ENCODE assay signal across 37 cellular contexts in the genomic region with DNA sequence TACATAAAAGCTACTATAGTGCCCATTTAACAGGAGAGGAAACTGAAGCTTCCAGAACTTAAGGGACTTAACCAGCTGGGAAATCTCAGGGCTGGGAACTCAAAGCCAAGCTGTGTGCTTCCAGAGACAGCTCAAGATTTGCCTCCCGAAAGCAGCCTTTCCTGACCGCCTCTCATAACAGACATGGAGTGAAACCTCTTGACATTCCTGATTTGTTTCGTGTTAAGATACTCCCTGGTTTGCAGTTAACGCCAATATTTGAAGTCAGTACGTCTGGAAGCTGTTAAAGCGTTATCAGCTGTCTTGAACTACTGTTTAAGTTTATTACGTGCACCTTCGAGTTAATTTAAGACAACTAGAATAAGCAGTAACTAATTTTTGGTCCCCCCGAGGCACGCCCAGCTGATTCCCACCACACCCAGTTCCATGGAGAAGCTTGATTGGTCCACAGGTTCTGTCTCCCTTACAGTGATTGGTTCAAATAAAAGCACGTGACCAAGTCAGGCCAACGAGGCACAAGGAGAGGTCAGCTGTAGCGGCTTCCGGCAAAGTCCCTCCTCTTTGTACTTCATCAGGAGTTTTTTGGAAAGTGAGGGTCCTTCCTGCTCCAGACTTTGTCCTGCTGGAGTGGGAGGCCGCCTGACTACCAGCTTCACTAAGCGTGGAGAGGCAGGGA. TPM values are rescaled to one million over a fixed set of nuclear protein-coding genes. Genes with fewer than 3 reads are reported as not detected.
"Had no signal": no experiment of that assay in that cellular context is flagged by ENCODE, and none has a peak within 500 bp of the region (broad histone marks: within the 10 kb centered on the region; RNA-seq: fewer than 3 reads in every experiment).

No MANE protein-coding gene starts in this region.

- H3K36me3 ChIP-seq: heart right ventricle, neutrophil, pancreas, right lobe of liver, stomach, thoracic aorta, transverse colon, vagina had no signal

- H3K4me1 ChIP-seq: pancreas, right lobe of liver, vagina had no signal

- H3K9me3 ChIP-seq: heart right ventricle, neutrophil, pancreas, right lobe of liver, stomach, thoracic aorta, transverse colon, vagina had no signal

- FAIRE-seq: colon, pancreas, small intestine had no signal

- ATAC-seq: esophagus mucosa, foreskin keratinocyte, left colon, left ventricle myocardium superior, natural killer cell, pancreas, right lobe of liver had no signal

- H3K27ac ChIP-seq: dorsolateral prefrontal cortex, epithelial cell of prostate, foreskin keratinocyte, heart right ventricle, neutrophil, pancreas, right lobe of liver, stomach, transverse colon, vagina had no signal

- DNase-seq: dorsolateral prefrontal cortex; effector CD4-positive, alpha-beta T cell; foreskin keratinocyte; glutamatergic neuron; heart right ventricle; hippocampal formation; immature natural killer cell; islet precursor cell; kidney glomerular epithelial cell; left colon; left ventricle myocardium superior; natural killer cell; pancreas; retina; right lobe of liver; small intestine; stimulated activated CD4-positive, alpha-beta T cell treated with anti-CD3 and anti-CD28 coated beads, Interleukin-12 subunit alpha, Interleukin-12 subunit beta, amount 100 ng/mL, for 4 hours; stimulated activated CD4-positive, alpha-beta T cell treated with anti-CD3 and anti-CD28 coated beads, Interleukin-1b, Interleukin-23, amount 100 ng/mL, for 48 hours; stimulated activated CD4-positive, alpha-beta T cell treated with anti-CD3 and anti-CD28 coated beads, Interleukin-4, amount 100 ng/mL, for 1 hour; stimulated activated CD8-positive, alpha-beta memory T cell treated with anti-CD3 and anti-CD28 coated beads, Interleukin-4, amount 100 ng/mL, for 48 hours; stimulated activated naive CD4-positive, alpha-beta T cell treated with Interleukin-2 at 50 U/mL for 16 hours; stomach; transverse colon had no signal

- H3K4me3 ChIP-seq: dorsolateral prefrontal cortex, heart right ventricle, lung, pancreas, right lobe of liver, stomach, thoracic aorta, transverse colon, vagina had no signal

- H3K27me3 ChIP-seq: dorsolateral prefrontal cortex, foreskin keratinocyte, heart right ventricle, neutrophil, pancreas, right lobe of liver, stomach, transverse colon, vagina had no signal

RNA-seq across cellular contexts. Expression of a gene that starts 8.9 kb away (rescaled TPM):
- total RNA-seq: cerebellum, esophagus mucosa, foreskin keratinocyte, heart right ventricle, left colon, left ventricle myocardium superior, mononuclear cell, natural killer cell, omental fat pad, posterior vena cava, subcutaneous adipose tissue, thoracic aorta, ureter, vagina had no signal
- polyA plus RNA-seq: immature natural killer cell, neural cell, small intestine had no signal
